8 cellular contexts compared by ENCODE assay signal in genomic region chr10:60964257-60965235, GRCh38. TPM values are rescaled to one million over a fixed set of nuclear protein-coding genes. Genes with fewer than 3 reads are reported as not detected.
A peak's percentile ranks its signal among the peaks of the same experiment; 100 is the strongest.
DNase-seq lines count a peak whose midpoint lies in the region; ATAC-seq and TF ChIP-seq lines count a peak whose summit lies in the region.

No MANE protein-coding gene starts in this region.

- intact Hi-C loops in activated naive CD4-positive, alpha-beta T cell treated with anti-CD3 and anti-CD28 coated beads for 36 hours (cut with micrococcal nuclease): loop anchor here (1.0 kb wide), 4 partner anchors 21 to 520 kb away; no protein-coding TSS in a partner anchor

- 17 to 21% methylated on average over 5 of the region's 5 CpGs for WGBS in gastroesophageal sphincter (ENCODE audit: low coverage in 1 of 2), 2 donors

- no peak for TF ChIP-seq EP300 in gastroesophageal sphincter (IDR thresholded peaks at IDR 0.05)

- no peaks in the 10 kb centered on the region for H3K9me3 Mint-ChIP-seq in activated naive CD4-positive, alpha-beta T cell treated with anti-CD3 and anti-CD28 coated beads for 36 hours

- no peak for TF ChIP-seq POLR2A in gastroesophageal sphincter (IDR thresholded peaks at IDR 0.05)

- no peak overlapping the region for H3K27ac Mint-ChIP-seq in activated naive CD4-positive, alpha-beta T cell treated with anti-CD3 and anti-CD28 coated beads for 36 hours

- peaks cover 15% of the 10 kb centered on the region for H3K27me3 Mint-ChIP-seq in activated naive CD4-positive, alpha-beta T cell treated with anti-CD3 and anti-CD28 coated beads for 36 hours (ENCODE audit: low read depth)

- H3K36me3 Mint-ChIP-seq in activated naive CD4-positive, alpha-beta T cell treated with anti-CD3 and anti-CD28 coated beads for 36 hours (ENCODE audit: low read depth): no peaks in the 10 kb centered on the region

- peak; percentile 76 for DNase-seq in activated effector memory CD4-positive, alpha-beta T cell treated with anti-CD3 and anti-CD28 coated beads, Interleukin-2, amount 50 U/mL, for 16 hours
- no peak for DNase-seq in activated effector memory CD4-positive, alpha-beta T cell treated with Interleukin-2 at 50 U/mL for 16 hours
- DNase-seq in NOMO-1 treated with DMSO at 0.1 percent for 48 hours (lab: John Stamatoyannopoulos, UW; ENCODE audit: unreplicated experiment) (peak; percentile 42), nucleus accumbens (lab: John Stamatoyannopoulos, UW) (peak in 51 of 56 donors; percentile 2 to 86 (median 54)), cortex of kidney (lab: John Stamatoyannopoulos, UW) (no peak)
- peak; percentile 66 for DNase-seq in activated naive CD4-positive, alpha-beta T cell treated with anti-CD3 and anti-CD28 coated beads for 36 hours

- CTCF ChIA-PET in activated naive CD4-positive, alpha-beta T cell treated with anti-CD3 and anti-CD28 coated beads for 36 hours (lab: Charles Lee): interaction anchor here (0.7 kb wide), 2 partner anchors 79 to 935 kb away, joined by 3 read pairs; no protein-coding TSS in a partner anchor

- H3K4me3 Mint-ChIP-seq in activated naive CD4-positive, alpha-beta T cell treated with anti-CD3 and anti-CD28 coated beads for 36 hours: no peak overlapping the region

- H3K9me3 ChIP-seq in gastroesophageal sphincter: no peaks in the 10 kb centered on the region

- H3K4me1 Mint-ChIP-seq in activated naive CD4-positive, alpha-beta T cell treated with anti-CD3 and anti-CD28 coated beads for 36 hours (ENCODE audit: low read depth): peaks cover 17% of the 10 kb centered on the region

- H3K4me1 ChIP-seq in gastroesophageal sphincter: peaks cover 0 to 50% (median 8%) of the 10 kb centered on the region in 3 donors

- no peak overlapping the region for H3K4me3 ChIP-seq in gastroesophageal sphincter

- ATAC-seq in HG03354 (IDR thresholded peaks at IDR 0.05; ENCODE audit: poor library complexity, severe bottlenecking, unreplicated experiment): peak; percentile 79
- peak; percentile 85 for ATAC-seq in gastroesophageal sphincter

- peak overlapping the region; percentile 23 to 61 (median 50) for H3K27ac ChIP-seq in gastroesophageal sphincter

- peak; percentile 74 to 83 (median 80) for TF ChIP-seq CTCF in gastroesophageal sphincter (IDR thresholded peaks at IDR 0.05)

- H3K36me3 ChIP-seq in gastroesophageal sphincter: no peaks in the 10 kb centered on the region

- no peaks in the 10 kb centered on the region for H3K27me3 ChIP-seq in gastroesophageal sphincter

RNA-seq across cellular contexts. Expression of gene RHOBTB1, which starts 20.6 kb away (rescaled TPM):
- not detected for total RNA-seq in activated naive CD4-positive, alpha-beta T cell treated with anti-CD3 and anti-CD28 coated beads for 36 hours
- 10 to 100 TPM; 15.5 to 44.0 (median 25.3) TPM for total RNA-seq in gastroesophageal sphincter

Comparison
In these comparisons a context has a peak if more than half of its experiments do, and no peak if none do; other contexts are left out.
1. DNase-seq: peak in activated effector memory CD4-positive, alpha-beta T cell treated with anti-CD3 and anti-CD28 coated beads, Interleukin-2, amount 50 U/mL, for 16 hours (single experiment), NOMO-1 treated with DMSO at 0.1 percent for 48 hours (single experiment), activated naive CD4-positive, alpha-beta T cell treated with anti-CD3 and anti-CD28 coated beads for 36 hours (single experiment) and nucleus accumbens (51 of 56); none in activated effector memory CD4-positive, alpha-beta T cell treated with Interleukin-2 at 50 U/mL for 16 hours (single experiment) and cortex of kidney (single experiment).
2. RNA of gene RHOBTB1, which starts 20.6 kb away (total RNA-seq): 15.5 to 44.0 TPM in gastroesophageal sphincter; not detected in activated naive CD4-positive, alpha-beta T cell treated with anti-CD3 and anti-CD28 coated beads for 36 hours; every median in the first group is over 10 times any median in the second.